In the genomic region with DNA sequence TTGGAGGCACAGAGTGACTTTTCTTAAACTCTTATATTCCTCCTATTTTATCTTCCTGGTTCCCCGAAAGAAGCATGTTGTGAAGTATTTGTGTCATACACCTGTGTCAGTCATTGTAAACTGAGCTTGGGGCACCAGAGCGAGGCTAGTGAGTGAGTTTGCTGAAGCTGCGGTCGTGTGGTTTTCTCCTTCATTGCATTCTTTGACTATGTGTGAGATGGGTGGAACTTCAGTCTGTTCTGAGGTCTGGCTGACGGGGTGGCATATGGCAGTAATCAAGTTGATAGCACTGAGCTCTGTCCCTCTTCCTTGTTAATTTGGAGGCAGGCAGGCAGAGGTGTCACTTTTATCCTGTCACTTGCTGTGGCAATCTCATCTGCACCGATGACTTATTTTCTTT, we compare ENCODE assay signal across 9 cellular contexts. TPM values are rescaled to one million over a fixed set of nuclear protein-coding genes. Genes with fewer than 3 reads are reported as not detected.
A peak's percentile ranks its signal among the peaks of the same experiment; 100 is the strongest.
DNase-seq lines count a peak whose midpoint lies in the region; ATAC-seq and TF ChIP-seq lines count a peak whose summit lies in the region.
"Had no signal": no experiment of that assay in that cellular context is flagged by ENCODE, and none has a peak within 500 bp of the region (broad histone marks: within the 10 kb centered on the region; RNA-seq: fewer than 3 reads in every experiment).

No MANE protein-coding gene starts in this region.

- no peak overlapping the region for H3K27ac ChIP-seq in CD4-positive, alpha-beta T cell (ENCODE audit: low read depth, low read length)
- H3K27ac ChIP-seq in aorta (ENCODE audit: low read depth in 1 of 2, low read length in 2 of 2): no peak overlapping the region
- H3K27ac ChIP-seq in upper lobe of right lung: no peak overlapping the region
- H3K27ac ChIP-seq: VCaP had no signal

- H3K36me3 Mint-ChIP-seq in CD4-positive, alpha-beta T cell (ENCODE audit: low read depth): peaks cover 34% of the 10 kb centered on the region
- H3K36me3 Mint-ChIP-seq in activated T-cell treated with anti-CD3 and anti-CD28 coated beads, Interleukin-2, amount 50 U/mL, for 72 hours (ENCODE audit: insufficient read depth in 2 of 2): peaks cover 0 to 3% of the 10 kb centered on the region in 2 donors

- ATAC-seq in CD4-positive, alpha-beta T cell (ENCODE audit: poor library complexity): no peak
- ATAC-seq in GM19023 (IDR thresholded peaks at IDR 0.05; ENCODE audit: unreplicated experiment): peak; percentile 43
- ATAC-seq in HG03025 (IDR thresholded peaks at IDR 0.05; ENCODE audit: low FRiP score, unreplicated experiment): peak; percentile 44
- peak; percentile 16 to 21 for ATAC-seq in activated T-cell treated with anti-CD3 and anti-CD28 coated beads, Interleukin-2, amount 50 U/mL, for 72 hours (replicated peaks in 1 of 2)
- no peak for ATAC-seq in aorta (ENCODE audit: low FRiP score)
- no peak for ATAC-seq in upper lobe of right lung

- 84 to 85% methylated on average over 6 of the region's 6 CpGs for WGBS in aorta, 2 donors

- H3K36me3 ChIP-seq in aorta (ENCODE audit: control insufficient read depth in 1 of 2, insufficient read depth in 2 of 2, low read length in 1 of 2) (no peaks in the 10 kb centered on the region), upper lobe of right lung (no peaks in the 10 kb centered on the region)

- no peaks in the 10 kb centered on the region for H3K9me3 ChIP-seq in CD4-positive, alpha-beta T cell (ENCODE audit: control insufficient read depth, low read length)
- H3K9me3 ChIP-seq in aorta (ENCODE audit: control insufficient read depth, low read length): no peaks in the 10 kb centered on the region
- no peaks in the 10 kb centered on the region for H3K9me3 ChIP-seq in upper lobe of right lung

- peaks cover 81% of the 10 kb centered on the region for H3K4me1 Mint-ChIP-seq in CD4-positive, alpha-beta T cell (ENCODE audit: low read depth)
- H3K4me1 Mint-ChIP-seq in activated T-cell treated with anti-CD3 and anti-CD28 coated beads, Interleukin-2, amount 50 U/mL, for 72 hours (ENCODE audit: low read depth): peaks cover 68% of the 10 kb centered on the region

- DNase-seq in CD4-positive, alpha-beta T cell: no peak
- DNase-seq in activated T-cell treated with anti-CD3 and anti-CD28 coated beads, Interleukin-2, amount 50 U/mL, for 72 hours: peak; percentile 40 to 44
- DNase-seq in aorta: no peak
- no peak for DNase-seq in upper lobe of right lung
- no peak for DNase-seq in NCI-H187 treated with DMSO at 0.1 percent for 48 hours (lab: John Stamatoyannopoulos, UW)
- no peak for DNase-seq in NCI-H510A treated with DMSO at 0.1 percent for 48 hours (lab: John Stamatoyannopoulos, UW)

- POLR2A ChIA-PET in CD4-positive, alpha-beta T cell (lab: Charles Lee): interaction anchor here (1.0 kb wide), 1 partner anchor 48 kb away, joined by 3 read pairs; the partner anchor contains the start of gene GLB1L3

- intact Hi-C loops in CD4-positive, alpha-beta T cell (cut with DNase I, micrococcal nuclease): loop anchor here in 1 of 2 experiments (10.0 kb wide), 1 partner anchor 274 kb away; the partner anchor contains the start of gene IGSF9B
- intact Hi-C loops in aorta (cut with DNase I): loop anchor here in 1 of 2 donors (10.0 kb wide), 1 partner anchor 174 kb away; no protein-coding TSS in a partner anchor
- intact Hi-C loops in upper lobe of right lung (cut with DNase I): no loop called here

- CTCF ChIA-PET in CD4-positive, alpha-beta T cell (lab: Charles Lee): interaction anchor here (0.9 to 1.5 kb wide), 2 partner anchors 24 to 47 kb away, joined by 3 to 6 read pairs; partner anchors contain the start of gene GLB1L3

- H3K27me3 Mint-ChIP-seq in CD4-positive, alpha-beta T cell: peaks cover 4% of the 10 kb centered on the region
- no peaks in the 10 kb centered on the region for H3K27me3 Mint-ChIP-seq in activated T-cell treated with anti-CD3 and anti-CD28 coated beads, Interleukin-2, amount 50 U/mL, for 72 hours (ENCODE audit: low read depth)

- peak overlapping the region; percentile 55 for H3K27ac Mint-ChIP-seq in CD4-positive, alpha-beta T cell
- no peak overlapping the region for H3K27ac Mint-ChIP-seq in activated T-cell treated with anti-CD3 and anti-CD28 coated beads, Interleukin-2, amount 50 U/mL, for 72 hours

- peak overlapping the region; percentile 7 for H3K4me3 Mint-ChIP-seq in CD4-positive, alpha-beta T cell
- H3K4me3 Mint-ChIP-seq in activated T-cell treated with anti-CD3 and anti-CD28 coated beads, Interleukin-2, amount 50 U/mL, for 72 hours: peak overlapping the region in 1 of 2 donors; percentile 37

- H3K4me1 ChIP-seq in aorta (ENCODE audit: control insufficient read depth in 1 of 2, insufficient read depth in 2 of 2, low read length in 2 of 2) (no peaks in the 10 kb centered on the region), upper lobe of right lung (peaks cover 56% of the 10 kb centered on the region)

- H3K9me3 Mint-ChIP-seq in CD4-positive, alpha-beta T cell: no peaks in the 10 kb centered on the region
- H3K9me3 Mint-ChIP-seq in activated T-cell treated with anti-CD3 and anti-CD28 coated beads, Interleukin-2, amount 50 U/mL, for 72 hours: no peaks in the 10 kb centered on the region

- no peak overlapping the region for H3K4me3 ChIP-seq in aorta (ENCODE audit: low read length in 2 of 2)
- no peak overlapping the region for H3K4me3 ChIP-seq in upper lobe of right lung

- no peak for TF ChIP-seq CTCF in CD4-positive, alpha-beta T cell (IDR thresholded peaks at IDR 0.05)
- TF ChIP-seq CTCF in upper lobe of right lung (IDR thresholded peaks at IDR 0.05): no peak

- H3K27me3 ChIP-seq in CD4-positive, alpha-beta T cell (ENCODE audit: control insufficient read depth, insufficient read depth, low read length): no peaks in the 10 kb centered on the region
- no peaks in the 10 kb centered on the region for H3K27me3 ChIP-seq in aorta (ENCODE audit: control insufficient read depth in 1 of 2, insufficient read depth in 2 of 2, low read length in 1 of 2)
- H3K27me3 ChIP-seq in upper lobe of right lung: no peaks in the 10 kb centered on the region

RNA-seq across cellular contexts. Expression of gene VPS26B, which starts 4.2 kb away (rescaled TPM):
- 10 to 100 TPM; 41.6 to 42.2 TPM for total RNA-seq in CD4-positive, alpha-beta T cell
- total RNA-seq in activated T-cell treated with anti-CD3 and anti-CD28 coated beads, Interleukin-2, amount 50 U/mL, for 72 hours: 10 to 100 TPM; 42.6 to 48.7 TPM
- 10 to 100 TPM; 27.6 to 42.9 TPM for total RNA-seq in aorta
- polyA plus RNA-seq in aorta: 10 to 100 TPM; 17.9 to 36.3 TPM
- total RNA-seq in upper lobe of right lung: 37.2 TPM

RNA-seq across cellular contexts. Expression of gene NCAPD3, which starts 4.9 kb away (rescaled TPM):
- total RNA-seq in CD4-positive, alpha-beta T cell: 10 to 100 TPM; 25.7 to 29.6 TPM
- 10 to 100 TPM; 65.8 to 75.6 TPM for total RNA-seq in activated T-cell treated with anti-CD3 and anti-CD28 coated beads, Interleukin-2, amount 50 U/mL, for 72 hours
- total RNA-seq in aorta (10 to 100 TPM in 1 of 2 donors, 1 to 10 TPM in 1; 8.3 to 14.0 TPM), upper lobe of right lung (17.3 TPM)
- polyA plus RNA-seq in aorta: 10 to 100 TPM in 1 of 2 donors, 1 to 10 TPM in 1; 3.9 to 11.7 TPM

RNA-seq across cellular contexts. Expression of gene THYN1, which starts 24.5 kb away (rescaled TPM):
- 10 to 100 TPM; 25.7 to 26.0 TPM for total RNA-seq in CD4-positive, alpha-beta T cell
- 10 to 100 TPM; 70.4 to 89.0 TPM for total RNA-seq in activated T-cell treated with anti-CD3 and anti-CD28 coated beads, Interleukin-2, amount 50 U/mL, for 72 hours
- total RNA-seq in aorta (10 to 100 TPM; 28.3 to 33.9 TPM), upper lobe of right lung (33.8 TPM)
- polyA plus RNA-seq in aorta: 10 to 100 TPM; 45.1 to 64.4 TPM

RNA-seq across cellular contexts. Expression of gene ACAD8, which starts 24.7 kb away (rescaled TPM):
- 10 to 100 TPM; 15.0 to 16.3 TPM for total RNA-seq in CD4-positive, alpha-beta T cell
- 10 to 100 TPM; 21.6 to 24.0 TPM for total RNA-seq in activated T-cell treated with anti-CD3 and anti-CD28 coated beads, Interleukin-2, amount 50 U/mL, for 72 hours
- total RNA-seq in aorta (10 to 100 TPM; 16.7 to 25.3 TPM), upper lobe of right lung (44.8 TPM)
- 10 to 100 TPM in 1 of 2 donors, 1 to 10 TPM in 1; 7.8 to 22.5 TPM for polyA plus RNA-seq in aorta

RNA-seq across cellular contexts. Expression of gene GLB1L3, which starts 47.6 kb away (rescaled TPM):
- 1 to 10 TPM; 1.3 to 1.5 TPM for total RNA-seq in CD4-positive, alpha-beta T cell
- 10 to 100 TPM; 13.0 to 13.6 TPM for total RNA-seq in activated T-cell treated with anti-CD3 and anti-CD28 coated beads, Interleukin-2, amount 50 U/mL, for 72 hours
- total RNA-seq in aorta: not detected
- polyA plus RNA-seq in aorta: not detected
- 0.43 TPM for total RNA-seq in upper lobe of right lung

Comparison
In these comparisons a context has a peak if more than half of its experiments do, and no peak if none do; other contexts are left out.
1. ATAC-seq: peak in GM19023 (single experiment), HG03025 (single experiment) and activated T-cell treated with anti-CD3 and anti-CD28 coated beads, Interleukin-2, amount 50 U/mL, for 72 hours (2 of 2); none in CD4-positive, alpha-beta T cell (single experiment), aorta (single experiment) and upper lobe of right lung (single experiment).
2. DNase-seq: peak in activated T-cell treated with anti-CD3 and anti-CD28 coated beads, Interleukin-2, amount 50 U/mL, for 72 hours (2 of 2); none in CD4-positive, alpha-beta T cell (0 of 10), aorta (0 of 2), upper lobe of right lung (single experiment), NCI-H187 treated with DMSO at 0.1 percent for 48 hours (single experiment) and NCI-H510A treated with DMSO at 0.1 percent for 48 hours (single experiment).